9 cellular contexts compared by ENCODE assay signal in the genomic region with DNA sequence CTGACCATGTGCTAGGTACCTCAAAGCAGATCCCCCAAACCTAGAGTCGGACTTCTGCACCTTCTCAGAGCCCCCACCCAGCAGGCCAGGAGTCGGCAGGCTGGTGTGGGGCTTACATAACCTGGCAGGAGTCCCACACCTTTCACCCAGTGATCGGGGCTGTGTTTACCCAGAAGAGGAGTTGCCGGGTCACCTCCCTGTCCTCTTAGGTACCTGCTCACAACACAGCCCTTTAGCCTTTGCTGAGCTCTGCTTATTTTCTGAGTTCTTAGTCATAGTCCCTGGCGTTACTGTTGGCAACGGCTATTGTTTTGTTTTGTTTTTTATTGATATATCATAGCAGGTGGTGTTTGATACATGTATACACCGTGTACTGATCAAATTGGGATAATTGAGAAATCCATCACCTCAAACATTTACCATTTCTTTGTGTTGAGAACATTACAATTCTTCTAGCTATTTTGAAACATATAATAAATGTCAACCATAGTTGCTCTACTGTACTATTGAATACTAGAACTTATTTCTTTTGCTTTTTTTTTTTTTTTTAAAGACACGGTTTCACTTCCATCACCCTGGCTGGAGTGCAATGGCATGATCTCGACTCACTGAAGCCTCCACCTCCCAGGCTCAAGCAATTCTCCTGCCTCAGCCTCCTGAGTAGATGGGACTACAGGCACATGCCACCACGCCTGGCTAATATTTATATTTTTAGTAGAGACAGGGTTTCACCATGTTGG. TPM values are rescaled to one million over a fixed set of nuclear protein-coding genes. Genes with fewer than 3 reads are reported as not detected.
DNase-seq lines count a peak whose midpoint lies in the region; ATAC-seq and TF ChIP-seq lines count a peak whose summit lies in the region.
"Had no signal": no experiment of that assay in that cellular context is flagged by ENCODE, and none has a peak within 500 bp of the region (broad histone marks: within the 10 kb centered on the region; RNA-seq: fewer than 3 reads in every experiment).

No MANE protein-coding gene starts in this region.

- H3T11ph ChIP-seq in H9 (ENCODE audit: low read length), result no peak overlapping the region

- H2BK20ac ChIP-seq in H9 (ENCODE audit: low read depth, low read length, poor library complexity, severe bottlenecking), result no peak overlapping the region

- H3K23me2 ChIP-seq in H9 (ENCODE audit: insufficient read length, low read depth, low read length, poor library complexity, severe bottlenecking), result no peaks in the 10 kb centered on the region

- intact Hi-C loops in Caco-2 (cut with micrococcal nuclease; ENCODE audit: unreplicated experiment) (no loop called here), lower lobe of right lung (cut with DNase I) (no loop called here)

- H3K27ac ChIP-seq in lower lobe of right lung (no peak overlapping the region), H9 (ENCODE audit: insufficient read length, low read depth, low read length) (no peak overlapping the region)

- CTCF ChIA-PET in Caco-2 (lab: Charles Lee), result no interaction called here
- CTCF ChIA-PET in activated CD8-positive, alpha-beta T cell treated with anti-CD3 and anti-CD28 coated beads, Interleukin-2, amount 10 ng/mL, durations not matched to agents 7 days and 5 days (lab: Charles Lee), result interaction anchor here (0.8 to 1.3 kb wide), 5 partner anchors 9 to 126 kb away, joined by 3 to 7 read pairs (median 3); no protein-coding TSS in a partner anchor

- H3K36me3 ChIP-seq in Caco-2 (ENCODE audit: control insufficient read depth, insufficient read depth, low read length) (no peaks in the 10 kb centered on the region), lower lobe of right lung (no peaks in the 10 kb centered on the region)

- no peak overlapping the region for H4K91ac ChIP-seq in H9 (ENCODE audit: insufficient read length, low read depth, low read length)

- H3K36me3 Mint-ChIP-seq in Caco-2 (ENCODE audit: insufficient read depth, unreplicated experiment) (no peaks in the 10 kb centered on the region), H9 (ENCODE audit: insufficient read depth in 1 of 3, low read depth in 3 of 3) (no peaks in the 10 kb centered on the region)
- H3K36me3 Mint-ChIP-seq in activated CD8-positive, alpha-beta T cell treated with anti-CD3 and anti-CD28 coated beads, Interleukin-2, amount 10 ng/mL, durations not matched to agents 7 days and 5 days (ENCODE audit: low read depth), result no peaks in the 10 kb centered on the region

- WGBS in H9 (ENCODE audit: extremely low coverage, insufficient read length, low lambda C conversion rate), result no CpG with 5 or more reads among the region's 10 CpGs

- H3K27ac Mint-ChIP-seq in Caco-2 (ENCODE audit: unreplicated experiment), result no peak overlapping the region
- H3K27ac Mint-ChIP-seq in activated CD8-positive, alpha-beta T cell treated with anti-CD3 and anti-CD28 coated beads, Interleukin-2, amount 10 ng/mL, durations not matched to agents 7 days and 5 days, result no peak overlapping the region
- peak overlapping the region in 1 of 3 experiments; percentile 2; a peak in 1 of 7 replicates for H3K27ac Mint-ChIP-seq in H9

- no TSS peak for BruUV-seq in Caco-2 (replicated peaks; lab: Mats Ljungman, UMichigan)

- no peak overlapping the region; the same call in 1 of the 2 replicates for H3K14ac ChIP-seq in H9 (ENCODE audit: insufficient read depth, low read length)

- H2BK120ac ChIP-seq in H9 (ENCODE audit: low read depth, low read length, poor library complexity, severe bottlenecking), result no peak overlapping the region

- H4K20me1 ChIP-seq in H9 (ENCODE audit: control insufficient read depth, insufficient read depth, insufficient read length), result no peaks in the 10 kb centered on the region

- peak; percentile 47 for ATAC-seq in activated CD8-positive, alpha-beta T cell treated with anti-CD3 and anti-CD28 coated beads, Interleukin-2, amount 10 ng/mL, durations not matched to agents 7 days and 5 days
- ATAC-seq in lower lobe of right lung, result peak; percentile 64 to 75
- ATAC-seq in GM21786 (IDR thresholded peaks at IDR 0.05; ENCODE audit: unreplicated experiment), result no peak

- no peaks in the 10 kb centered on the region for H3K79me2 ChIP-seq in H9 (ENCODE audit: insufficient read depth, low read length)

- no peak overlapping the region for H2AFZ ChIP-seq in H9 (ENCODE audit: low read length)

- H3K27me3 Mint-ChIP-seq in Caco-2 (ENCODE audit: insufficient read depth, unreplicated experiment) (no peaks in the 10 kb centered on the region), H9 (ENCODE audit: low read depth) (peaks cover 1% of the 10 kb centered on the region; the same call in 1 of the 2 replicates)
- peaks cover 3% of the 10 kb centered on the region for H3K27me3 Mint-ChIP-seq in activated CD8-positive, alpha-beta T cell treated with anti-CD3 and anti-CD28 coated beads, Interleukin-2, amount 10 ng/mL, durations not matched to agents 7 days and 5 days (ENCODE audit: low read depth)

- POLR2A ChIA-PET in Caco-2 (lab: Charles Lee), result interaction anchor here (0.5 kb wide), 1 partner anchor 15 kb away, joined by 12 read pairs; no protein-coding TSS in a partner anchor
- POLR2A ChIA-PET in activated CD8-positive, alpha-beta T cell treated with anti-CD3 and anti-CD28 coated beads, Interleukin-2, amount 10 ng/mL, durations not matched to agents 7 days and 5 days (lab: Charles Lee), result interaction anchor here (0.9 to 1.4 kb wide), 2 partner anchors 10 to 12 kb away, joined by 3 to 4 read pairs; partner anchors contain the start of gene EEIG1

- no peak overlapping the region for H3K23ac ChIP-seq in H9 (ENCODE audit: insufficient read length, low read depth, low read length)

- H2BK12ac ChIP-seq in H9 (ENCODE audit: insufficient read length, low read depth, low read length), result no peak overlapping the region

- H3K18ac ChIP-seq in H9 (ENCODE audit: insufficient read length, low read depth, low read length), result no peak overlapping the region

- H2BK15ac ChIP-seq in H9 (ENCODE audit: low read depth, low read length), result no peak overlapping the region

- no peak overlapping the region for H3K9ac ChIP-seq in H9 (ENCODE audit: extremely low read depth, insufficient read length, low read length)

- H3K4ac ChIP-seq in H9 (ENCODE audit: low read depth, low read length), result no peak overlapping the region

- H2AK5ac ChIP-seq in H9 (ENCODE audit: insufficient read length, low read length), result no peak overlapping the region

- peaks cover 7% of the 10 kb centered on the region for H3K4me1 ChIP-seq in Caco-2
- no peaks in the 10 kb centered on the region for H3K4me1 ChIP-seq in lower lobe of right lung
- H3K4me1 ChIP-seq in H9 (ENCODE audit: insufficient read depth, low read length), result no peaks in the 10 kb centered on the region

- peak; percentile 27 to 70 for DNase-seq in Caco-2
- DNase-seq in LHCN-M2 (ENCODE audit: low read depth), result peak; percentile 55
- DNase-seq in activated CD8-positive, alpha-beta T cell treated with anti-CD3 and anti-CD28 coated beads, Interleukin-2, amount 10 ng/mL, durations not matched to agents 7 days and 5 days, result no peak
- DNase-seq in lower lobe of right lung, result no peak
- no peak for DNase-seq in HUDEP-2 (lab: John Stamatoyannopoulos, UW; ENCODE audit: unreplicated experiment in 76 of 76)
- no peak for DNase-seq in stimulated activated CD4-positive, alpha-beta T cell treated with anti-CD3 and anti-CD28 coated beads, Interleukin-4, amount 100 ng/mL, for 4 hours
- no peak for DNase-seq in H9
- DNase-seq: mesendoderm had no signal

- H3K27me3 ChIP-seq in Caco-2 (replicated peaks; ENCODE audit: control insufficient read depth, insufficient read depth, low read length), result no peaks in the 10 kb centered on the region
- no peaks in the 10 kb centered on the region for H3K27me3 ChIP-seq in lower lobe of right lung (ENCODE audit: low read depth)
- no peaks in the 10 kb centered on the region for H3K27me3 ChIP-seq in H9 (ENCODE audit: insufficient read depth, low read length)

- H4K8ac ChIP-seq in H9 (replicated peaks; ENCODE audit: insufficient read length, low read depth, low read length), result no peak overlapping the region

- H3K4me1 Mint-ChIP-seq in Caco-2 (ENCODE audit: low read depth, unreplicated experiment) (peaks cover 7% of the 10 kb centered on the region), H9 (no peaks in the 10 kb centered on the region)
- H3K4me1 Mint-ChIP-seq in activated CD8-positive, alpha-beta T cell treated with anti-CD3 and anti-CD28 coated beads, Interleukin-2, amount 10 ng/mL, durations not matched to agents 7 days and 5 days (ENCODE audit: low read depth), result peaks cover 18% of the 10 kb centered on the region

- H3K4me3 Mint-ChIP-seq in Caco-2 (ENCODE audit: unreplicated experiment) (no peak overlapping the region), H9 (no peak overlapping the region)
- no peak overlapping the region for H3K4me3 Mint-ChIP-seq in activated CD8-positive, alpha-beta T cell treated with anti-CD3 and anti-CD28 coated beads, Interleukin-2, amount 10 ng/mL, durations not matched to agents 7 days and 5 days

- H3K79me1 ChIP-seq in H9 (ENCODE audit: insufficient read depth, low read depth, low read length, poor library complexity, severe bottlenecking), result no peaks in the 10 kb centered on the region

- H3K9me3 ChIP-seq in Caco-2 (no peaks in the 10 kb centered on the region), lower lobe of right lung (no peaks in the 10 kb centered on the region), H9 (ENCODE audit: control insufficient read depth, low read depth, low read length) (no peaks in the 10 kb centered on the region)

- H2BK5ac ChIP-seq in H9 (ENCODE audit: insufficient read length, low read length), result no peak overlapping the region

- H3K4me3 ChIP-seq in Caco-2 (ENCODE audit: low read depth, low read length), result no peak overlapping the region
- H3K4me3 ChIP-seq in lower lobe of right lung, result no peak overlapping the region

- H3K56ac ChIP-seq in H9 (ENCODE audit: insufficient read length, low read depth, low read length), result no peak overlapping the region

- TF ChIP-seq CTCF in Caco-2 (IDR thresholded peaks at IDR 0.05; ENCODE audit: insufficient read depth in 1 of 2, low read depth in 1 of 2, low read length in 1 of 2, severe bottlenecking in 1 of 2, unreplicated experiment in 1 of 2) (no peak), lower lobe of right lung (IDR thresholded peaks at IDR 0.05) (no peak), H9 (conservative IDR thresholded peaks at IDR 0.05) (no peak)

- H3K4me2 ChIP-seq in H9 (ENCODE audit: insufficient read depth, insufficient read length, low read length), result no peak overlapping the region

- H3K9me3 Mint-ChIP-seq in Caco-2 (ENCODE audit: unreplicated experiment) (no peaks in the 10 kb centered on the region), H9 (no peaks in the 10 kb centered on the region)
- no peaks in the 10 kb centered on the region for H3K9me3 Mint-ChIP-seq in activated CD8-positive, alpha-beta T cell treated with anti-CD3 and anti-CD28 coated beads, Interleukin-2, amount 10 ng/mL, durations not matched to agents 7 days and 5 days (ENCODE audit: insufficient read depth)

- no peak overlapping the region for H4K5ac ChIP-seq in H9 (ENCODE audit: insufficient read length, low read depth, low read length)

RNA-seq across cellular contexts. Expression of gene EEIG1, which starts 10.4 kb away (rescaled TPM):
- total RNA-seq in Caco-2 (2022), result 44.1 and 47.1 TPM in 2 replicates
- total RNA-seq in LHCN-M2 (2014; rRNA removed), result 4.8 and 12.2 TPM in 2 replicates
- polyA plus RNA-seq in LHCN-M2 (2012), result 13.4 TPM
- 100 to 1,000 TPM; 227 to 232 TPM for total RNA-seq in activated CD8-positive, alpha-beta T cell treated with anti-CD3 and anti-CD28 coated beads, Interleukin-2, amount 10 ng/mL, durations not matched to agents 7 days and 5 days
- 36.0 TPM for total RNA-seq in lower lobe of right lung
- total RNA-seq in H9 (2021), result 52.3 and 59.5 TPM in 2 replicates

RNA-seq across cellular contexts. Expression of gene DPM2, which starts 53.5 kb away (rescaled TPM):
- total RNA-seq in Caco-2 (2022), result 38.7 and 39.4 TPM in 2 replicates
- total RNA-seq in LHCN-M2 (2014; rRNA removed), result 29.0 and 29.5 TPM in 2 replicates
- 50.1 TPM for polyA plus RNA-seq in LHCN-M2 (2012)
- total RNA-seq in activated CD8-positive, alpha-beta T cell treated with anti-CD3 and anti-CD28 coated beads, Interleukin-2, amount 10 ng/mL, durations not matched to agents 7 days and 5 days, result 10 to 100 TPM; 47.9 to 53.8 TPM
- 33.7 TPM for total RNA-seq in lower lobe of right lung
- total RNA-seq in H9 (2021), result 44.7 and 46.1 TPM in 2 replicates

Comparison
In these comparisons a context has a peak if more than half of its experiments do, and no peak if none do; other contexts are left out.
1. DNase-seq: peak in Caco-2 (2 of 2) and LHCN-M2 (single experiment); none in activated CD8-positive, alpha-beta T cell treated with anti-CD3 and anti-CD28 coated beads, Interleukin-2, amount 10 ng/mL, durations not matched to agents 7 days and 5 days (single experiment), lower lobe of right lung (single experiment), HUDEP-2 (0 of 76), stimulated activated CD4-positive, alpha-beta T cell treated with anti-CD3 and anti-CD28 coated beads, Interleukin-4, amount 100 ng/mL, for 4 hours (0 of 2) and H9 (single experiment).